In the genomic region with DNA sequence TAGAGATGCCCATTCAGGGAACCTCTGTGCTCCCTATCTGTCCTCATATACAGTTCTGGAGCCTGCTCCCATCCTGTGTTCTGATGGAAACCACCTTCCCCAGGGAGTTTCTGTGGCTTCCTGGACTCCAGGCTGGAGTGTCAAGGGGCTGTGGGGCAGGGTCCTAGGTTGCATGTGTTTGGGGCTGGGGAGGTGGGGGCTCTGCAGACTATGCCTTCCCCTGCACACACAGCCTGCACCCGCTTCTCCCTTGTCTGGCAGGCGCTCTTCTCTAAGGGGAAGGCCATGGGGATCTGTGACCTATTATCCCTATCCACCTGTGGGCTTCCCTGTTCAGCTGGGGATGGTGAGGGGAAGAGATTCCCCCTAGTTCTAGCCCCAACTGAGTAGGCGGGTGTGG, we compare ENCODE assay signal across 1 cellular context.
TF ChIP-seq lines count a peak whose summit lies in the region.

No MANE protein-coding gene starts in this region.

TF ChIP-seq in H1, 55 proteins besides CTCF, POLR2A, EP300 and RAD21:
- no peak for TF ChIP-seq RFX5 (IDR thresholded peaks at IDR 0.05; ENCODE audit: borderline replicate concordance, low read depth, low read length)
- no peak for TF ChIP-seq CHD1 (IDR thresholded peaks at IDR 0.05; ENCODE audit: low read depth, low read length)
- no peak for TF ChIP-seq HDAC2 (IDR thresholded peaks at IDR 0.05; ENCODE audit: borderline replicate concordance in 1 of 2, low read depth in 2 of 2, low read length in 2 of 2)
- no peak for TF ChIP-seq NANOG (IDR thresholded peaks at IDR 0.05; ENCODE audit: insufficient read depth, low read depth, low read length, poor library complexity, severe bottlenecking)
- TF ChIP-seq JUND (IDR thresholded peaks at IDR 0.05; ENCODE audit: low read length), result no peak
- TF ChIP-seq RBBP5 (IDR thresholded peaks at IDR 0.05; ENCODE audit: borderline replicate concordance, low read depth, low read length), result no peak
- no peak for TF ChIP-seq SP2 (IDR thresholded peaks at IDR 0.05; ENCODE audit: low read length)
- TF ChIP-seq, protein P1, sequence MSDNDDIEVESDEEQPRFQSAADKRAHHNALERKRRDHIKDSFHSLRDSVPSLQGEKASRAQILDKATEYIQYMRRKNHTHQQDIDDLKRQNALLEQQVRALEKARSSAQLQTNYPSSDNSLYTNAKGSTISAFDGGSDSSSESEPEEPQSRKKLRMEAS (IDR thresholded peaks at IDR 0.05), result no peak
- no peak for TF ChIP-seq SUZ12 (IDR thresholded peaks at IDR 0.05; ENCODE audit: low read length)
- no peak for TF ChIP-seq JUN (IDR thresholded peaks at IDR 0.05; ENCODE audit: low read depth, low read length)
- TF ChIP-seq CREB1 (IDR thresholded peaks at IDR 0.05), result no peak
- no peak for TF ChIP-seq CBX5 (IDR thresholded peaks at IDR 0.05; ENCODE audit: low read depth, low read length)
- TF ChIP-seq KDM1A (IDR thresholded peaks at IDR 0.05; ENCODE audit: borderline replicate concordance, low read length), result no peak
- no peak for TF ChIP-seq EZH2 (IDR thresholded peaks at IDR 0.05; ENCODE audit: low read depth, low read length, severe bottlenecking)
- no peak for TF ChIP-seq TEAD4 (IDR thresholded peaks at IDR 0.05; ENCODE audit: low read depth, low read length)
